Comparison of ENCODE assay signal across 8 cellular contexts in the genomic region with DNA sequence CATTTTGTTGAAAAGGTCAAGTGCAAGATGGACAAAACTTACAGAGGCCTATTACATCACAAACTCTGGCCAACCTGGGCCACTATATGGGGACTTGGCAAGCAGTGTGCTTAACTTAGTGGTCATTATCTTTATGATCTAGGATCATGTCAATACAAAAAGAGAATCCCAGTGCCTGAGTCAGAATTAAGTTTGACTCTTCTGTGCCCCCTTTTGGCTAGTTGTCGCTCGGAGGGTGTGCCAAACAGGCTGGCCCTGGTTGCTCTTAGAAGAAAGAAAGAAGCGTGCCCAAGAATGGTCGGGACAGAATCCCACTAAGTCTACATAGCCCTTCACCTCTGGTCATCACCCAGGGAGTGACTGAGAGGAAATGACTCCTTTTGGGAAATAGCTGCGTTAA.
DNase-seq lines count a peak whose midpoint lies in the region; ATAC-seq and TF ChIP-seq lines count a peak whose summit lies in the region.

No MANE protein-coding gene starts in this region.

- peak; percentile 30 for TF ChIP-seq CTCF in choroid plexus epithelial cell (conservative IDR thresholded peaks at IDR 0.05; ENCODE audit: low read depth, low read length)

- H3K4me3 ChIP-seq in choroid plexus epithelial cell (ENCODE audit: low read depth, low read length) = no peak overlapping the region

- DNase-seq in NCI-H446 (lab: John Stamatoyannopoulos, UW) (peak; percentile 3 to 20), NCI-H446 treated with DMSO at 0.1 percent for 48 hours (lab: John Stamatoyannopoulos, UW) (no peak), T-helper 9 cell (peak; percentile 7), choroid plexus epithelial cell (ENCODE audit: low read depth) (peak; percentile 23), globus pallidus (ENCODE audit: low spot score) (no peak)
- DNase-seq in stimulated activated CD8-positive, alpha-beta memory T cell treated with anti-CD3 and anti-CD28 coated beads, Interleukin-4, amount 100 ng/mL, for 48 hours = peak; percentile 40

- ATAC-seq in HG03565 (IDR thresholded peaks at IDR 0.05; ENCODE audit: unreplicated experiment) = no peak
- ATAC-seq in HG02610 (IDR thresholded peaks at IDR 0.05; ENCODE audit: unreplicated experiment) = no peak

Comparison
In these comparisons a context has a peak if more than half of its experiments do, and no peak if none do; other contexts are left out.
1. DNase-seq: peak in NCI-H446 (2 of 2), T-helper 9 cell (single experiment), choroid plexus epithelial cell (single experiment) and stimulated activated CD8-positive, alpha-beta memory T cell treated with anti-CD3 and anti-CD28 coated beads, Interleukin-4, amount 100 ng/mL, for 48 hours (single experiment); none in NCI-H446 treated with DMSO at 0.1 percent for 48 hours (single experiment) and globus pallidus (single experiment).